In genomic region chr15:48330855-48331795, GRCh38 we compare ENCODE assay signal across 1 cellular context.
TF ChIP-seq lines count a peak whose summit lies in the region.

TSS of gene DUT (plus strand) at chr15:48331429. CDS start at chr15:48331516, 87 bp downstream.

TF ChIP-seq in K562, 482 proteins besides CTCF, POLR2A, EP300 and RAD21 (continued from another document and continues in another):
- TF ChIP-seq, protein P1, sequence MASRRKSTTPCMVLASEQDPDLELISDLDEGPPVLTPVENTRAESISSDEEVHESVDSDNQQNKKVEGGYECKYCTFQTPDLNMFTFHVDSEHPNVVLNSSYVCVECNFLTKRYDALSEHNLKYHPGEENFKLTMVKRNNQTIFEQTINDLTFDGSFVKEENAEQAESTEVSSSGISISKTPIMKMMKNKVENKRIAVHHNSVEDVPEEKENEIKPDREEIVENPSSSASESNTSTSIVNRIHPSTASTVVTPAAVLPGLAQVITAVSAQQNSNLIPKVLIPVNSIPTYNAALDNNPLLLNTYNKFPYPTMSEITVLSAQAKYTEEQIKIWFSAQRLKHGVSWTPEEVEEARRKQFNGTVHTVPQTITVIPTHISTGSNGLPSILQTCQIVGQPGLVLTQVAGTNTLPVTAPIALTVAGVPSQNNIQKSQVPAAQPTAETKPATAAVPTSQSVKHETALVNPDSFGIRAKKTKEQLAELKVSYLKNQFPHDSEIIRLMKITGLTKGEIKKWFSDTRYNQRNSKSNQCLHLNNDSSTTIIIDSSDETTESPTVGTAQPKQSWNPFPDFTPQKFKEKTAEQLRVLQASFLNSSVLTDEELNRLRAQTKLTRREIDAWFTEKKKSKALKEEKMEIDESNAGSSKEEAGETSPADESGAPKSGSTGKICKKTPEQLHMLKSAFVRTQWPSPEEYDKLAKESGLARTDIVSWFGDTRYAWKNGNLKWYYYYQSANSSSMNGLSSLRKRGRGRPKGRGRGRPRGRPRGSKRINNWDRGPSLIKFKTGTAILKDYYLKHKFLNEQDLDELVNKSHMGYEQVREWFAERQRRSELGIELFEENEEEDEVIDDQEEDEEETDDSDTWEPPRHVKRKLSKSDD (conservative IDR thresholded peaks at IDR 0.05; ENCODE audit: low read length), result 0 out of 2 replicates have a peak, but pooled peaks have one; percentile 41
- TF ChIP-seq FIP1L1 (IDR thresholded peaks at IDR 0.05; ENCODE audit: low read depth, low read length, poor library complexity, severe bottlenecking) (peak; percentile 54), ZNF263 (CRISPR knock-in tag; IDR thresholded peaks at IDR 0.05; ENCODE audit: borderline replicate concordance) (peak; percentile 31; the same call in 1 of the 2 replicates), SMARCC2 (IDR thresholded peaks at IDR 0.05; ENCODE audit: low read depth) (no peak), ZNF121 (CRISPR knock-in tag; conservative IDR thresholded peaks at IDR 0.05) (no peak), POLR3A (IDR thresholded peaks at IDR 0.05; ENCODE audit: borderline replicate concordance, extremely low read depth, insufficient read depth, insufficient read length) (no peak), ZNF766 (CRISPR knock-in tag; conservative IDR thresholded peaks at IDR 0.05) (peak; percentile 75; the same call in 1 of the 2 replicates), NKRF (IDR thresholded peaks at IDR 0.05; ENCODE audit: borderline replicate concordance) (peak; percentile 83), TBP (optimal IDR thresholded peaks at IDR 0.05; ENCODE audit: low read depth, low read length) (peak; percentile 18), U2AF1 (optimal IDR thresholded peaks at IDR 0.05; ENCODE audit: low read depth, low read length) (peak; percentile 18), MAX (CRISPR knock-in tag; IDR thresholded peaks at IDR 0.05) (no peak; the same call in 1 of the 2 replicates), HDAC8 (tag; IDR thresholded peaks at IDR 0.05) (no peak), SMAD3 (CRISPR knock-in tag; conservative IDR thresholded peaks at IDR 0.05) (no peak), COPS2 (conservative IDR thresholded peaks at IDR 0.05) (no peak), MEIS2 (IDR thresholded peaks at IDR 0.05; ENCODE audit: partially characterized antibody) (no peak), TCFL5 (CRISPR knock-in tag; conservative IDR thresholded peaks at IDR 0.05) (no peak), SMARCB1 (IDR thresholded peaks at IDR 0.05; ENCODE audit: insufficient read length, low read depth) (no peak), ZNF239 (CRISPR knock-in tag; IDR thresholded peaks at IDR 0.05) (no peak), BHLHE40 (IDR thresholded peaks at IDR 0.05; ENCODE audit: low read length) (peak; percentile 76), JUNB (CRISPR knock-in tag; conservative IDR thresholded peaks at IDR 0.05) (no peak), ZBTB49 (CRISPR knock-in tag; IDR thresholded peaks at IDR 0.05; ENCODE audit: borderline replicate concordance) (no peak), ZNF696 (CRISPR knock-in tag; conservative IDR thresholded peaks at IDR 0.05) (no peak), PREB (CRISPR knock-in tag; IDR thresholded peaks at IDR 0.05) (no peak), RBM39 (optimal IDR thresholded peaks at IDR 0.05; ENCODE audit: low read depth, low read length) (no peak), YBX1 (IDR thresholded peaks at IDR 0.05) (no peak), PCBP1 (IDR thresholded peaks at IDR 0.05; ENCODE audit: low read depth, low read length, poor library complexity, severe bottlenecking) (no peak), RAD51 (IDR thresholded peaks at IDR 0.05; ENCODE audit: borderline replicate concordance, low read depth) (no peak), GTF2A2 (tag; IDR thresholded peaks at IDR 0.05) (no peak), ZBTB1 (CRISPR knock-in tag; IDR thresholded peaks at IDR 0.05; ENCODE audit: borderline replicate concordance, low read depth) (no peak), SMARCE1 (IDR thresholded peaks at IDR 0.05) (no peak), ZNF395 (CRISPR knock-in tag; IDR thresholded peaks at IDR 0.05) (no peak), HMG20B (CRISPR knock-in tag; IDR thresholded peaks at IDR 0.05) (no peak), ZNF143 (CRISPR knock-in tag; IDR thresholded peaks at IDR 0.05) (no peak), RHOXF2B (CRISPR knock-in tag; conservative IDR thresholded peaks at IDR 0.05) (no peak), HDAC2 (IDR thresholded peaks at IDR 0.05) (no peak; the same call in 1 of the 2 replicates), WHSC1 (IDR thresholded peaks at IDR 0.05; ENCODE audit: low read length) (no peak), POU5F1 (IDR thresholded peaks at IDR 0.05; ENCODE audit: borderline replicate concordance, low read depth, low read length, partially characterized antibody) (no peak), L3MBTL2 (IDR thresholded peaks at IDR 0.05) (no peak; the same call in 1 of the 2 replicates), THRB (CRISPR knock-in tag; conservative IDR thresholded peaks at IDR 0.05) (no peak), KLF10 (CRISPR knock-in tag; IDR thresholded peaks at IDR 0.05) (no peak), OTX1 (CRISPR knock-in tag; IDR thresholded peaks at IDR 0.05) (no peak), ZNF785 (CRISPR knock-in tag; IDR thresholded peaks at IDR 0.05) (no peak), ZNF79 (CRISPR knock-in tag; IDR thresholded peaks at IDR 0.05; ENCODE audit: low read depth) (no peak), ETV5 (CRISPR knock-in tag; IDR thresholded peaks at IDR 0.05; ENCODE audit: low read depth) (no peak), HDAC1 (IDR thresholded peaks at IDR 0.05) (peak in 1 of 2 experiments; percentile 91; a peak in 2 of 4 replicates), KHSRP (IDR thresholded peaks at IDR 0.05) (no peak), SP1 (CRISPR knock-in tag; IDR thresholded peaks at IDR 0.05) (0 out of 2 replicates have a peak, but pooled peaks have one; percentile 15), PTBP1 (IDR thresholded peaks at IDR 0.05; ENCODE audit: low read depth, low read length) (no peak)
- TF ChIP-seq, protein P2, sequence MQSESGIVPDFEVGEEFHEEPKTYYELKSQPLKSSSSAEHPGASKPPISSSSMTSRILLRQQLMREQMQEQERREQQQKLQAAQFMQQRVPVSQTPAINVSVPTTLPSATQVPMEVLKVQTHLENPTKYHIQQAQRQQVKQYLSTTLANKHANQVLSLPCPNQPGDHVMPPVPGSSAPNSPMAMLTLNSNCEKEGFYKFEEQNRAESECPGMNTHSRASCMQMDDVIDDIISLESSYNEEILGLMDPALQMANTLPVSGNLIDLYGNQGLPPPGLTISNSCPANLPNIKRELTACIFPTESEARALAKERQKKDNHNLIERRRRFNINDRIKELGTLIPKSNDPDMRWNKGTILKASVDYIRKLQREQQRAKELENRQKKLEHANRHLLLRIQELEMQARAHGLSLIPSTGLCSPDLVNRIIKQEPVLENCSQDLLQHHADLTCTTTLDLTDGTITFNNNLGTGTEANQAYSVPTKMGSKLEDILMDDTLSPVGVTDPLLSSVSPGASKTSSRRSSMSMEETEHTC (IDR thresholded peaks at IDR 0.05), result no peak
- TF ChIP-seq, protein P3, sequence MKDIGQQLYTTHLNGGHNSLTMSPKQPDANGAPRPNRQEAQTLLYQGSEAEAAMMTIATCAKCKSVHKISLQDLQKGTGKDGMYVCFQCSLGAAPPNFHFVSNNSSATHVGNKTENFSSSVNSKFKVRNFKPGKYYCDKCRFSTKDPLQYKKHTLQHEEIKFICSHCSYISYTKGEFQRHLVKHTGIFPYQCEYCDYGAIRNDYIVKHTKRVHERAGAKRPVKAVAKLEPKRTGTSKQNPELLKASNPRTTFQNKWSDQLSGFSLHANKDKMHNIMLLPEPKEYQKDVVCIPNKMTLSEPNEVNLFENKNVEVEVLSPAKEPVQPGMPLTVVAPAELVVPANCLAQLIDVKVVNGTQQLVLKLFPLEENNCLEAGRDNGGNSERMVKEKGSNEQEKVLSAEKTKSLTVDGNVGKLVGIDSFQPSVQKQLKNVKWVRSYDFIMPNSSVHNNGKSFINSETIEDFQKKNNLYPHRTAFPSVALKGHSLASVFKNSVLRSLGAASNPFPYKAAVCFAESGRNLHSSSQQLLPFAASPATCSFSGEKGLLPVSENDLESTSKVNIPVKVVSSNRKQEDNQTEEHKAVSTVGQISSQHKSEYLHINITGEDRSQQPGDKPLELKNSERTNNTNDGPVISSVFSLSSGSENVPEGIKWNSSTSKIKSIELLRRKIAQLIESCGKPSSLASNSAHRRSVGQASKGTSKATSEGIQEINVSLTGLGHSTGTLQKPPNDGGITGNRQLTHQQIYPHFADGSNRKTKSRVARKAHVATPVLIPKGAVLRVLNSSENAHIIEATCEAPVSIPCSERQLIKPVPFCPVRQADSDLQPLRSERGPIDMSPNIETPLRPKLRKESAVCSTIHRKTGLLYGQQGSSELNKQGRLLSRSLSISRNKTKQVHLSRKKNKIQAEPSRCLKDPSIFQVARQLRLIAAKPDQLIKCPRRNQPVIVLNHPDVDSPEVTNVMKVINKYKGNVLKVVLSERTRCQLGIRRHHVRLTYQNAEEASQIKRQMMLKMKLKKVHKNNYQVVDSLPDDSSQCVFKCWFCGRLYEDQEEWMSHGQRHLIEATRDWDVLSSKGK (CRISPR knock-in tag; IDR thresholded peaks at IDR 0.05), result no peak
- TF ChIP-seq, protein P4, sequence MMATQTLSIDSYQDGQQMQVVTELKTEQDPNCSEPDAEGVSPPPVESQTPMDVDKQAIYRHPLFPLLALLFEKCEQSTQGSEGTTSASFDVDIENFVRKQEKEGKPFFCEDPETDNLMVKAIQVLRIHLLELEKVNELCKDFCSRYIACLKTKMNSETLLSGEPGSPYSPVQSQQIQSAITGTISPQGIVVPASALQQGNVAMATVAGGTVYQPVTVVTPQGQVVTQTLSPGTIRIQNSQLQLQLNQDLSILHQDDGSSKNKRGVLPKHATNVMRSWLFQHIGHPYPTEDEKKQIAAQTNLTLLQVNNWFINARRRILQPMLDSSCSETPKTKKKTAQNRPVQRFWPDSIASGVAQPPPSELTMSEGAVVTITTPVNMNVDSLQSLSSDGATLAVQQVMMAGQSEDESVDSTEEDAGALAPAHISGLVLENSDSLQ (IDR thresholded peaks at IDR 0.05), result no peak
